ENCODE assay signal across 1 cellular context in genomic region chr12:60144395-60144794, GRCh38.
A peak's percentile ranks its signal among the peaks of the same experiment; 100 is the strongest.
TF ChIP-seq lines count a peak whose summit lies in the region.

No MANE protein-coding gene starts in this region.

TF ChIP-seq in K562, 482 proteins besides CTCF, POLR2A, EP300 and RAD21 (continued from another document and continues in another):
- peak in 1 of 2 experiments; percentile 90; a peak in 2 of 4 replicates for TF ChIP-seq ZMIZ1 (IDR thresholded peaks at IDR 0.05; ENCODE audit: low read depth in 2 of 2, low read length in 2 of 2)
- TF ChIP-seq MTA3 (IDR thresholded peaks at IDR 0.05; ENCODE audit: borderline replicate concordance) = no peak
- TF ChIP-seq ARID3A (IDR thresholded peaks at IDR 0.05; ENCODE audit: borderline replicate concordance, low read depth, low read length) = 0 out of 2 replicates have a peak, but pooled peaks have one; percentile 49
- TF ChIP-seq KHSRP (IDR thresholded peaks at IDR 0.05) = peak; percentile 78; the same call in 1 of the 2 replicates
- 0 out of 2 replicates have a peak, but pooled peaks have one; percentile 31 for TF ChIP-seq ZNF584 (CRISPR knock-in tag; IDR thresholded peaks at IDR 0.05; ENCODE audit: low read depth)
- peak; percentile 94 for TF ChIP-seq CBFA2T2 (conservative IDR thresholded peaks at IDR 0.05)
- TF ChIP-seq ZBTB8A (IDR thresholded peaks at IDR 0.05; ENCODE audit: partially characterized antibody) = no peak
- peak in 1 of 2 experiments; percentile 62 for TF ChIP-seq AFF1 (IDR thresholded peaks at IDR 0.05; ENCODE audit: low read depth in 1 of 2, partially characterized antibody in 2 of 2)
- TF ChIP-seq TCF3 (CRISPR knock-in tag; IDR thresholded peaks at IDR 0.05) = peak; percentile 89
- TF ChIP-seq ZNF212 (CRISPR knock-in tag; IDR thresholded peaks at IDR 0.05) = no peak
- TF ChIP-seq HMGXB4 (CRISPR knock-in tag; IDR thresholded peaks at IDR 0.05) = no peak
- no peak for TF ChIP-seq NFATC3 (IDR thresholded peaks at IDR 0.05)
- TF ChIP-seq PYGO2 (tag; IDR thresholded peaks at IDR 0.05) = no peak
- TF ChIP-seq ARID4B (CRISPR knock-in tag; IDR thresholded peaks at IDR 0.05) = no peak
- peak; percentile 38; the same call in 1 of the 2 replicates for TF ChIP-seq HDAC2 (IDR thresholded peaks at IDR 0.05)
- TF ChIP-seq HMBOX1 (IDR thresholded peaks at IDR 0.05) = peak; percentile 85
- peak; percentile 82 for TF ChIP-seq PHB2 (IDR thresholded peaks at IDR 0.05; ENCODE audit: low read depth)
- TF ChIP-seq MGA (IDR thresholded peaks at IDR 0.05) = no peak
- TF ChIP-seq ATF1 (CRISPR knock-in tag; IDR thresholded peaks at IDR 0.05) = no peak
- peak; percentile 38 for TF ChIP-seq ATF1 (tag; IDR thresholded peaks at IDR 0.05)
- 0 out of 2 replicates have a peak, but pooled peaks have one; percentile 17 for TF ChIP-seq BCOR (IDR thresholded peaks at IDR 0.05)
- TF ChIP-seq NCOR1 (IDR thresholded peaks at IDR 0.05) = peak; percentile 95
- TF ChIP-seq EHMT2 (IDR thresholded peaks at IDR 0.05) = peak; percentile 1; the same call in 1 of the 2 replicates
